Comparison of ENCODE assay signal across 10 cellular contexts in the genomic region with DNA sequence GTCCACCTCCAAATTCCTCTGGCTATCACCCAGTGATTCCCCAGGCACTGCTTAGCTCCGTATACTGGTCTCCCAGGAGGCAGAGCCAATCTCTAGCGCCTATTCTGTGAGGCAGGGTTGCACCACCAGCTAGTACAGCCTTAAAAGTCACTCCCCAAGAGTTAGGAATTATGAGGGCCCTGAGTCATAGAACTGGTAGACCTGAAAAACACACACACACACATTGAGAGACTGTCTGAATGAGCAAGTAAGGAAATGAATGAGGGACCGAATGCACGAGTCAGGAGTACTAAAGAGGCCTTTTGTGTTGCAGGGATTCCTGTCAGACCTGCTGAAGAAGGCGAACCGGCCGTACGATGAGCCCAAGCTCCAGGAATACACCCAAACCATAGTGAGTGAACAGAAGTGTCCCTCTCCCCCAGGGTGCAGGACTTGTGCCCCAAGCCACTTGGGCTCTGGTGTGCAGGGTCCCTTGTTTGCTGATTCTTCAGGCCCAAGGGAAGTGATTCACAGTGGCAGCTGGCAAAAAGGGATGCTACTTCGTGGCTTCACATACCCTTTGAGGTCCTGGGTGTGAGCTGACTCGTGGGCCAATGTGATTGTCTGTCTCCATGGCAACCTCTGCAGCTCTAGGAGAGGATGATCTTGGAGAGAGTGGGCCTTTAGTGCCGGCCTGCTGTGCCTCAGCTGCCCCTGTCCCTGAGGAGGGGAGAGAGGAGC. TPM values are rescaled to one million over a fixed set of nuclear protein-coding genes. Genes with fewer than 3 reads are reported as not detected.
A peak's percentile ranks its signal among the peaks of the same experiment; 100 is the strongest.
DNase-seq lines count a peak whose midpoint lies in the region; ATAC-seq and TF ChIP-seq lines count a peak whose summit lies in the region.
"Had no signal": no experiment of that assay in that cellular context is flagged by ENCODE, and none has a peak within 500 bp of the region (broad histone marks: within the 10 kb centered on the region; RNA-seq: fewer than 3 reads in every experiment).

No MANE protein-coding gene starts in this region.

- peaks cover 34% of the 10 kb centered on the region for H3K27me3 Mint-ChIP-seq in activated naive CD8-positive, alpha-beta T cell treated with anti-CD3 and anti-CD28 coated beads for 36 hours

- peaks cover 3% of the 10 kb centered on the region for H3K4me1 Mint-ChIP-seq in activated naive CD8-positive, alpha-beta T cell treated with anti-CD3 and anti-CD28 coated beads for 36 hours

- no peaks in the 10 kb centered on the region for H3K9me3 Mint-ChIP-seq in activated naive CD8-positive, alpha-beta T cell treated with anti-CD3 and anti-CD28 coated beads for 36 hours

- H4K20me1 ChIP-seq in BLaER1: no peaks in the 10 kb centered on the region

- no peak for ATAC-seq in HG03571 (IDR thresholded peaks at IDR 0.05; ENCODE audit: unreplicated experiment)

- peak overlapping the region; percentile 43 for H3K4me2 ChIP-seq in BLaER1

- H3K4me3 ChIP-seq in BLaER1: no peak overlapping the region
- no peak overlapping the region for H3K4me3 ChIP-seq in GM12865 (ENCODE audit: low read depth, low read length)
- H3K4me3 ChIP-seq: adrenal gland, left ventricle myocardium inferior had no signal

- H3K36me3 ChIP-seq in BLaER1: no peaks in the 10 kb centered on the region
- H3K36me3 ChIP-seq: adrenal gland, left ventricle myocardium inferior had no signal

- DNase-seq in GM12865 (ENCODE audit: low read depth) (peak; percentile 11), kidney tubule cell (ENCODE audit: low spot score) (peak; percentile 83), CD1c-positive myeloid dendritic cell (ENCODE audit: extremely low spot score) (no peak), NCI-H446 (lab: John Stamatoyannopoulos, UW) (no peak), GDM1 (lab: John Stamatoyannopoulos, UW) (no peak)
- peak; percentile 29 for DNase-seq in activated naive CD8-positive, alpha-beta T cell treated with anti-CD3 and anti-CD28 coated beads for 36 hours
- DNase-seq: adrenal gland, left ventricle myocardium inferior had no signal

- H3K9me3 ChIP-seq in BLaER1: no peaks in the 10 kb centered on the region
- H3K9me3 ChIP-seq: adrenal gland, left ventricle myocardium inferior had no signal

- H3K4me3 Mint-ChIP-seq in activated naive CD8-positive, alpha-beta T cell treated with anti-CD3 and anti-CD28 coated beads for 36 hours: no peak overlapping the region

- H3K27me3 ChIP-seq in BLaER1: no peaks in the 10 kb centered on the region
- H3K27me3 ChIP-seq: adrenal gland had no signal

- no peaks in the 10 kb centered on the region for H3K36me3 Mint-ChIP-seq in activated naive CD8-positive, alpha-beta T cell treated with anti-CD3 and anti-CD28 coated beads for 36 hours

- no peak overlapping the region for H3K27ac ChIP-seq in BLaER1
- H3K27ac ChIP-seq: adrenal gland, left ventricle myocardium inferior had no signal

- H3K4me1 ChIP-seq in BLaER1: peaks cover 28% of the 10 kb centered on the region
- H3K4me1 ChIP-seq: adrenal gland, left ventricle myocardium inferior had no signal

- no peak overlapping the region for H3K27ac Mint-ChIP-seq in activated naive CD8-positive, alpha-beta T cell treated with anti-CD3 and anti-CD28 coated beads for 36 hours

- TF ChIP-seq CTCF in GM12865 (IDR thresholded peaks at IDR 0.05; ENCODE audit: insufficient read depth, low read depth, low read length, missing control alignments): no peak

- H3K9ac ChIP-seq in BLaER1: no peak overlapping the region

RNA-seq across cellular contexts. Expression of a gene that starts 24.7 kb away (rescaled TPM):
- not detected for total RNA-seq in activated naive CD8-positive, alpha-beta T cell treated with anti-CD3 and anti-CD28 coated beads for 36 hours

RNA-seq across cellular contexts. Expression of a gene that starts 58.6 kb away (rescaled TPM):
- total RNA-seq in activated naive CD8-positive, alpha-beta T cell treated with anti-CD3 and anti-CD28 coated beads for 36 hours: not detected
- total RNA-seq: adrenal gland, left ventricle myocardium inferior had no signal

Comparison
In these comparisons a context has a peak if more than half of its experiments do, and no peak if none do; other contexts are left out.
1. DNase-seq: peak in GM12865 (single experiment), activated naive CD8-positive, alpha-beta T cell treated with anti-CD3 and anti-CD28 coated beads for 36 hours (single experiment) and kidney tubule cell (single experiment); none in CD1c-positive myeloid dendritic cell (single experiment), NCI-H446 (0 of 2) and GDM1 (single experiment).